ENCODE assay signal across 13 cellular contexts in genomic region chr1:109807822-109808680, GRCh38. TPM values are rescaled to one million over a fixed set of nuclear protein-coding genes. Genes with fewer than 3 reads are reported as not detected.
DNase-seq lines count a peak whose midpoint lies in the region; ATAC-seq and TF ChIP-seq lines count a peak whose summit lies in the region.
"Had no signal": no experiment of that assay in that cellular context is flagged by ENCODE, and none has a peak within 500 bp of the region (broad histone marks: within the 10 kb centered on the region; RNA-seq: fewer than 3 reads in every experiment).

No MANE protein-coding gene starts in this region.

- no peak overlapping the region for H3K27ac Mint-ChIP-seq in MCF 10A (ENCODE audit: low read depth, unreplicated experiment)
- H3K27ac Mint-ChIP-seq: activated naive CD8-positive, alpha-beta T cell had no signal

- POLR2A ChIA-PET in MCF 10A (lab: Yijun Ruan, JAX) = interaction anchor here (0.6 kb wide), 2 partner anchors 12 to 155 kb away, joined by 4 to 5 read pairs; no protein-coding TSS in a partner anchor

- no TSS peak for BruUV-seq in MCF 10A (replicated peaks; lab: Mats Ljungman, UMichigan)

- TF ChIP-seq CTCF in MCF 10A (IDR thresholded peaks at IDR 0.05; ENCODE audit: unreplicated experiment) (no peak), omental fat pad (IDR thresholded peaks at IDR 0.05) (no peak)

- CTCF ChIA-PET in MCF 10A (lab: Yijun Ruan, JAX) = interaction anchor here (0.5 kb wide), 1 partner anchor 31 kb away, joined by 3 read pairs; no protein-coding TSS in a partner anchor

- no peaks in the 10 kb centered on the region for H3K36me3 Mint-ChIP-seq in MCF 10A (ENCODE audit: insufficient read depth, unreplicated experiment)
- H3K36me3 Mint-ChIP-seq: activated naive CD8-positive, alpha-beta T cell had no signal

- H3K9me3 Mint-ChIP-seq in MCF 10A (ENCODE audit: unreplicated experiment) = no peaks in the 10 kb centered on the region

- ATAC-seq in omental fat pad (ENCODE audit: low FRiP score) = peak; percentile 68
- ATAC-seq in HG03469 (IDR thresholded peaks at IDR 0.05; ENCODE audit: unreplicated experiment) = no peak
- no peak for ATAC-seq in GM21360 (IDR thresholded peaks at IDR 0.05; ENCODE audit: unreplicated experiment)

- no peak overlapping the region for H3K4me3 Mint-ChIP-seq in MCF 10A (ENCODE audit: unreplicated experiment)
- H3K4me3 Mint-ChIP-seq: activated naive CD8-positive, alpha-beta T cell had no signal

- H3K27me3 Mint-ChIP-seq in MCF 10A (ENCODE audit: insufficient read depth, unreplicated experiment) = no peaks in the 10 kb centered on the region
- H3K27me3 Mint-ChIP-seq: activated naive CD8-positive, alpha-beta T cell had no signal

- intact Hi-C loops in MCF 10A (cut with micrococcal nuclease) = no loop called here

- DNase-seq in EH (ENCODE audit: low read depth) (peak; percentile 78), LoVo (ENCODE audit: low spot score) (peak; percentile 44), MCF 10A (ENCODE audit: unreplicated experiment) (peak; percentile 50), omental fat pad (ENCODE audit: low spot score) (peak; percentile 21), GDM1 (lab: John Stamatoyannopoulos, UW) (no peak), NCI-H526 (lab: John Stamatoyannopoulos, UW) (no peak)
- DNase-seq: activated CD4-positive, alpha-beta T cell treated with anti-CD3 and anti-CD28 coated beads for 1 hour; DMS 273 treated with DMSO at 0.1 percent for 48 hours; SIG-M5 had no signal

- no peaks in the 10 kb centered on the region for H3K4me1 Mint-ChIP-seq in MCF 10A (ENCODE audit: insufficient read depth, unreplicated experiment)

RNA-seq across cellular contexts. Expression of gene EPS8L3, which starts 44.3 kb away (rescaled TPM):
- total RNA-seq in MCF 10A (2022) (not detected in 2 replicates), omental fat pad (not detected)
- total RNA-seq: right cardiac atrium had no signal

Comparison
In these comparisons a context has a peak if more than half of its experiments do, and no peak if none do; other contexts are left out.
1. DNase-seq: peak in EH (single experiment), LoVo (single experiment), MCF 10A (single experiment) and omental fat pad (single experiment); none in GDM1 (single experiment) and NCI-H526 (0 of 2).